In the genomic region with DNA sequence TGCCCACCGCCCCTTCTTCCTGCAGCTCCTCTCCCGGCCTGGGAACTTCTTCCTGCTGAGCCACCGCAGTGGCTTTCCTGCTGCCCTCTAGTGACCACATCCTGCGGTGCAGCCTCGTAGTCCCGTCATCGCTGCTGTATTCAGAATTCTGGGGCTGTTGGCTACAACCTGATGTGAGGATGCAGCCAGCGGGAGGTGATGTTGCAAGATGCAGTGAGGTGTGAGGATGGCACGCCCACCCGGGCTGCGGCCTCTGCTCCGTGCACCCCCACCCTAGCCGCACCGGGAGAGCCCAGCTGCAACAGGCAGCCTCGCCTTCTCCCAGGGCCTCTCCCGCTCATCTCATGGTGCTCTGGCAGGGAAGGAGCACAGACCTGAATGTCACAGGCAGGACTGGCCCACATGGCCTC, we compare ENCODE assay signal across 8 cellular contexts. TPM values are rescaled to one million over a fixed set of nuclear protein-coding genes. Genes with fewer than 3 reads are reported as not detected.
DNase-seq lines count a peak whose midpoint lies in the region; ATAC-seq and TF ChIP-seq lines count a peak whose summit lies in the region.

No MANE protein-coding gene starts in this region.

- H3K27ac Mint-ChIP-seq in activated naive CD8-positive, alpha-beta T cell treated with anti-CD3 and anti-CD28 coated beads for 36 hours: no peak overlapping the region

- no peak overlapping the region for H3K4me3 Mint-ChIP-seq in activated naive CD8-positive, alpha-beta T cell treated with anti-CD3 and anti-CD28 coated beads for 36 hours

- H3K36me3 Mint-ChIP-seq in activated naive CD8-positive, alpha-beta T cell treated with anti-CD3 and anti-CD28 coated beads for 36 hours: no peaks in the 10 kb centered on the region

- H2AFZ ChIP-seq in MM.1S (ENCODE audit: low read length): no peak overlapping the region

- TF ChIP-seq CTCF in MM.1S (IDR thresholded peaks at IDR 0.05; ENCODE audit: low read length): peak; percentile 93

- no peaks in the 10 kb centered on the region for H3K9me2 ChIP-seq in MM.1S (replicated peaks; ENCODE audit: insufficient read depth, low read length)

- intact Hi-C loops in Right ventricle myocardium superior (cut with DNase I): no loop called here

- H3K36me3 ChIP-seq in MM.1S (replicated peaks; ENCODE audit: insufficient read depth, low read length): no peaks in the 10 kb centered on the region

- H3K9ac ChIP-seq in MM.1S (ENCODE audit: low read length): no peak overlapping the region

- DNase-seq in SKM-1 treated with dmso at 0.1 percent for 144 hours (lab: John Stamatoyannopoulos, UW; ENCODE audit: unreplicated experiment): peak; percentile 28
- DNase-seq in SKM-1 (lab: John Stamatoyannopoulos, UW; ENCODE audit: unreplicated experiment): no peak
- DNase-seq in MM.1S: peak; percentile 51
- peak; percentile 75 for DNase-seq in SK-N-DZ (ENCODE audit: low spot score)
- peak; percentile 57 for DNase-seq in activated naive CD8-positive, alpha-beta T cell treated with anti-CD3 and anti-CD28 coated beads for 36 hours
- DNase-seq in Right ventricle myocardium superior: peak; percentile 84
- DNase-seq in pons (ENCODE audit: low spot score): peak; percentile 59

- H3K4me2 ChIP-seq in MM.1S (ENCODE audit: low read depth, low read length): no peak overlapping the region

- no peaks in the 10 kb centered on the region for H3F3A ChIP-seq in MM.1S (ENCODE audit: insufficient read depth, low read length)

- H3K27ac ChIP-seq in MM.1S (ENCODE audit: low read length): no peak overlapping the region

- no peaks in the 10 kb centered on the region for H3K9me3 ChIP-seq in MM.1S (replicated peaks; ENCODE audit: insufficient read depth, low read length)

- no peaks in the 10 kb centered on the region for H3K4me1 ChIP-seq in MM.1S (ENCODE audit: low read length)

- no peak overlapping the region for H3K4me3 ChIP-seq in MM.1S (ENCODE audit: low read length)

- ATAC-seq in Right ventricle myocardium superior (ENCODE audit: poor library complexity) (peak; percentile 80), GM19351 (IDR thresholded peaks at IDR 0.05; ENCODE audit: unreplicated experiment) (no peak)

- peaks cover 70% of the 10 kb centered on the region for H3K27me3 ChIP-seq in MM.1S (replicated peaks; ENCODE audit: insufficient read depth, low read length)

- peaks cover 3% of the 10 kb centered on the region for H3K4me1 Mint-ChIP-seq in activated naive CD8-positive, alpha-beta T cell treated with anti-CD3 and anti-CD28 coated beads for 36 hours

- H3K79me2 ChIP-seq in MM.1S (ENCODE audit: low read length): no peaks in the 10 kb centered on the region

- no peaks in the 10 kb centered on the region for H4K20me1 ChIP-seq in MM.1S (ENCODE audit: insufficient read depth, low read length)

- H3K27me3 Mint-ChIP-seq in activated naive CD8-positive, alpha-beta T cell treated with anti-CD3 and anti-CD28 coated beads for 36 hours: peaks cover 64% of the 10 kb centered on the region

- no peaks in the 10 kb centered on the region for H3K9me3 Mint-ChIP-seq in activated naive CD8-positive, alpha-beta T cell treated with anti-CD3 and anti-CD28 coated beads for 36 hours

RNA-seq across cellular contexts. Expression of gene CHST1, which starts 10.1 kb away (rescaled TPM):
- polyA plus RNA-seq in SK-N-DZ (2014; cell fraction: cytosol; rRNA removed): 0.08 TPM in 1 of 2 replicates, not detected in the other
- polyA plus RNA-seq in SK-N-DZ (2014; cell fraction: nucleus; rRNA removed): 0.25 and 0.75 TPM in 2 replicates
- total RNA-seq in activated naive CD8-positive, alpha-beta T cell treated with anti-CD3 and anti-CD28 coated beads for 36 hours: not detected
- total RNA-seq in Right ventricle myocardium superior: 3.1 TPM
